ENCODE assay signal across 8 cellular contexts in the genomic region with DNA sequence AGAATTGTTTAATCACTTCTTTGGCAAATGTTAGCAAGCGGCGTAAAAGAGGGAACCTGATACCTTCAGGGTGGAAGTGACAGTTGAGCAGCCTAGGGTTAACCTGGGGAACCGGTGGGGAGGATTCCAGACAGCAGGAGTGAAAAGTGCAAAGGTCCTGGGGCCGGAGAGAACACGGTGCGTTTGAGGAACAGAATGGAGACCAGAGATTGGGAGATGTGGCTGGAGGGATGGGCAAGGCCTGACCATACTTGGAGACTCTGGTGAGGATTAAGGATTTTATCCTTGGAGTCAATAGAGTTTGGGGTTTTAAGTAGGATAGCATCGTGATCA. TPM values are rescaled to one million over a fixed set of nuclear protein-coding genes. Genes with fewer than 3 reads are reported as not detected.
DNase-seq lines count a peak whose midpoint lies in the region; ATAC-seq, FAIRE-seq and TF ChIP-seq lines count a peak whose summit lies in the region.

No MANE protein-coding gene starts in this region.

- no peak for DNase-seq in activated CD4-positive, alpha-beta T cell treated with anti-CD3 and anti-CD28 coated beads, Interleukin-2, amount 10 ng/mL, durations not matched to agents 24 days and 14 days
- DNase-seq in activated CD4-positive, alpha-beta T cell treated with anti-CD3 and anti-CD28 coated beads, Interleukin-2, amount 50 U/mL, for 4 hours: no peak
- DNase-seq in adipocyte (ENCODE audit: low read depth) (no peak), left lung (no peak), left lobe of liver (ENCODE audit: low spot score) (no peak), H54 (ENCODE audit: insufficient read length, low spot score) (no peak)

- TF ChIP-seq POLR2A in H54 (IDR thresholded peaks at IDR 0.05; ENCODE audit: low read depth, low read length): no peak

- no peaks in the 10 kb centered on the region for H3K27me3 Mint-ChIP-seq in activated CD4-positive, alpha-beta T cell treated with anti-CD3 and anti-CD28 coated beads, Interleukin-2, amount 10 ng/mL, durations not matched to agents 24 days and 14 days

- no peaks in the 10 kb centered on the region for H3K27me3 ChIP-seq in adipocyte (replicated peaks; ENCODE audit: control insufficient read depth, insufficient read depth, low read length)
- no peaks in the 10 kb centered on the region for H3K27me3 ChIP-seq in left lung
- H3K27me3 ChIP-seq in subcutaneous abdominal adipose tissue (ENCODE audit: control insufficient read depth in 5 of 5, insufficient read depth in 4 of 5, low read length in 5 of 5): no peaks in the 10 kb centered on the region

- H3K27ac ChIP-seq in left lung (peak overlapping the region in 1 of 2 donors; percentile 87), subcutaneous abdominal adipose tissue (ENCODE audit: low read depth, low read length) (no peak overlapping the region)

- ATAC-seq in left lung (no peak), GM19467 (IDR thresholded peaks at IDR 0.05; ENCODE audit: unreplicated experiment) (no peak), left lobe of liver (no peak)

- H3K9me3 Mint-ChIP-seq in activated CD4-positive, alpha-beta T cell treated with anti-CD3 and anti-CD28 coated beads, Interleukin-2, amount 10 ng/mL, durations not matched to agents 24 days and 14 days: no peaks in the 10 kb centered on the region

- intact Hi-C loops in activated CD4-positive, alpha-beta T cell treated with anti-CD3 and anti-CD28 coated beads, Interleukin-2, amount 10 ng/mL, durations not matched to agents 24 days and 14 days (cut with micrococcal nuclease): loop anchor here (10.0 kb wide), 1 partner anchor 104 kb away; no protein-coding TSS in a partner anchor
- intact Hi-C loops in left lung (cut with DNase I): no loop called here

- H3K36me3 Mint-ChIP-seq in activated CD4-positive, alpha-beta T cell treated with anti-CD3 and anti-CD28 coated beads, Interleukin-2, amount 10 ng/mL, durations not matched to agents 24 days and 14 days (ENCODE audit: low read depth): peaks cover 4% of the 10 kb centered on the region

- H3K27ac Mint-ChIP-seq in activated CD4-positive, alpha-beta T cell treated with anti-CD3 and anti-CD28 coated beads, Interleukin-2, amount 10 ng/mL, durations not matched to agents 24 days and 14 days: no peak overlapping the region

- H3K9me3 ChIP-seq in adipocyte (ENCODE audit: control insufficient read depth, low read length) (no peaks in the 10 kb centered on the region), left lung (no peaks in the 10 kb centered on the region), subcutaneous abdominal adipose tissue (ENCODE audit: control insufficient read depth in 5 of 5, low read length in 5 of 5) (no peaks in the 10 kb centered on the region)

- TF ChIP-seq CTCF in left lung (IDR thresholded peaks at IDR 0.05): no peak

- peaks cover 20% of the 10 kb centered on the region for H3K4me1 ChIP-seq in adipocyte (ENCODE audit: control insufficient read depth, insufficient read depth, low read length)
- peaks cover 13 to 33% of the 10 kb centered on the region in 2 donors for H3K4me1 ChIP-seq in left lung
- peaks cover 5 to 42% (median 32%) of the 10 kb centered on the region in 5 donors for H3K4me1 ChIP-seq in subcutaneous abdominal adipose tissue (ENCODE audit: control insufficient read depth in 5 of 5, insufficient read depth in 5 of 5, low read length in 5 of 5)

- FAIRE-seq in H54 (lab: Jason Lieb, UNC): no peak

- H3K4me1 Mint-ChIP-seq in activated CD4-positive, alpha-beta T cell treated with anti-CD3 and anti-CD28 coated beads, Interleukin-2, amount 10 ng/mL, durations not matched to agents 24 days and 14 days: peaks cover 24% of the 10 kb centered on the region

- H3K4me3 Mint-ChIP-seq in activated CD4-positive, alpha-beta T cell treated with anti-CD3 and anti-CD28 coated beads, Interleukin-2, amount 10 ng/mL, durations not matched to agents 24 days and 14 days: peak overlapping the region; percentile 96

- H3K36me3 ChIP-seq in adipocyte (ENCODE audit: control insufficient read depth, insufficient read depth, low read length, severe bottlenecking) (peaks cover under 1% of the 10 kb centered on the region), left lung (peaks cover 0 to 10% of the 10 kb centered on the region in 2 donors), subcutaneous abdominal adipose tissue (ENCODE audit: control insufficient read depth in 5 of 5, insufficient read depth in 5 of 5, low read length in 5 of 5) (peaks cover 0 to 10% (median 5%) of the 10 kb centered on the region in 5 donors)

- H3K9ac ChIP-seq in adipocyte (ENCODE audit: low read length) (peak overlapping the region; percentile 86), subcutaneous abdominal adipose tissue (ENCODE audit: low read length in 5 of 5) (peak overlapping the region in 3 of 5 donors; percentile 45 to 82 (median 50))

- H3K4me3 ChIP-seq in adipocyte (ENCODE audit: low read length) (peak overlapping the region; percentile 81), left lung (peak overlapping the region; percentile 47 to 99), subcutaneous abdominal adipose tissue (ENCODE audit: low read depth in 1 of 5, low read length in 5 of 5) (peak overlapping the region; percentile 57 to 83 (median 66))

RNA-seq across cellular contexts. Expression of a gene that starts 2.3 kb away (rescaled TPM):
- 15.0 and 16.1 TPM in 2 replicates for total RNA-seq in activated CD4-positive, alpha-beta T cell treated with anti-CD3 and anti-CD28 coated beads, Interleukin-2, amount 10 ng/mL, durations not matched to agents 24 days and 14 days
- total RNA-seq in left lung (10 to 100 TPM; 12.5 to 13.6 TPM), left lobe of liver (9.5 TPM)

RNA-seq across cellular contexts. Expression of a gene that starts 18.9 kb away (rescaled TPM):
- not detected in 2 replicates for total RNA-seq in activated CD4-positive, alpha-beta T cell treated with anti-CD3 and anti-CD28 coated beads, Interleukin-2, amount 10 ng/mL, durations not matched to agents 24 days and 14 days
- total RNA-seq in left lung: not detected
- total RNA-seq in left lobe of liver: not detected

RNA-seq across cellular contexts. Expression of a gene that starts 25.9 kb away (rescaled TPM):
- not detected in 2 replicates for total RNA-seq in activated CD4-positive, alpha-beta T cell treated with anti-CD3 and anti-CD28 coated beads, Interleukin-2, amount 10 ng/mL, durations not matched to agents 24 days and 14 days
- total RNA-seq in left lung (10 to 100 TPM; 28.6 to 40.5 TPM), left lobe of liver (0.60 TPM)

RNA-seq across cellular contexts. Expression of a gene that starts 33.2 kb away (rescaled TPM):
- total RNA-seq in activated CD4-positive, alpha-beta T cell treated with anti-CD3 and anti-CD28 coated beads, Interleukin-2, amount 10 ng/mL, durations not matched to agents 24 days and 14 days: 3.8 and 4.4 TPM in 2 replicates
- 10 to 100 TPM; 19.3 to 27.3 TPM for total RNA-seq in left lung
- total RNA-seq in left lobe of liver: 21.5 TPM

RNA-seq across cellular contexts. Expression of a gene that starts 34.9 kb away (rescaled TPM):
- total RNA-seq in activated CD4-positive, alpha-beta T cell treated with anti-CD3 and anti-CD28 coated beads, Interleukin-2, amount 10 ng/mL, durations not matched to agents 24 days and 14 days: not detected in 2 replicates
- total RNA-seq in left lung (1 to 10 TPM; 1.2 to 4.2 TPM), left lobe of liver (0.45 TPM)

Comparison
In these comparisons a context has a peak if more than half of its experiments do, and no peak if none do; other contexts are left out.
1. RNA of a gene that starts 25.9 kb away (total RNA-seq): 28.6 to 40.5 TPM in left lung; 0.60 TPM in left lobe of liver (single experiment) and not detected in activated CD4-positive, alpha-beta T cell treated with anti-CD3 and anti-CD28 coated beads, Interleukin-2, amount 10 ng/mL, durations not matched to agents 24 days and 14 days; every median in the first group is over 10 times any median in the second.
2. Peak in every context shown above with its lines, with median percentiles within 50 percentile points of each other: H3K4me3 ChIP-seq.